Comparison of ENCODE assay signal across 8 cellular contexts in genomic region chr3:16849795-16850194, GRCh38. TPM values are rescaled to one million over a fixed set of nuclear protein-coding genes. Genes with fewer than 3 reads are reported as not detected.
A peak's percentile ranks its signal among the peaks of the same experiment; 100 is the strongest.
DNase-seq lines count a peak whose midpoint lies in the region; ATAC-seq and TF ChIP-seq lines count a peak whose summit lies in the region.

No MANE protein-coding gene starts in this region.

- no peaks in the 10 kb centered on the region for H3K27me3 ChIP-seq in skeletal muscle satellite cell (ENCODE audit: control insufficient read depth, insufficient read depth, low read length)

- H3K9me3 Mint-ChIP-seq in activated CD4-positive, alpha-beta T cell treated with anti-CD3 and anti-CD28 coated beads, Interleukin-2, amount 10 ng/mL, durations not matched to agents 24 days and 14 days = peaks cover 6% of the 10 kb centered on the region

- H3K4me3 Mint-ChIP-seq in activated CD4-positive, alpha-beta T cell treated with anti-CD3 and anti-CD28 coated beads, Interleukin-2, amount 10 ng/mL, durations not matched to agents 24 days and 14 days = peak overlapping the region; percentile 65

- no peaks in the 10 kb centered on the region for H3K36me3 ChIP-seq in skeletal muscle satellite cell (ENCODE audit: insufficient read depth, low read length)

- peaks cover 24% of the 10 kb centered on the region for H3K4me1 Mint-ChIP-seq in activated CD4-positive, alpha-beta T cell treated with anti-CD3 and anti-CD28 coated beads, Interleukin-2, amount 10 ng/mL, durations not matched to agents 24 days and 14 days

- H3K4me1 ChIP-seq in skeletal muscle satellite cell (ENCODE audit: control insufficient read depth, insufficient read depth, low read length) = peaks cover 9% of the 10 kb centered on the region

- intact Hi-C loops in activated CD4-positive, alpha-beta T cell treated with anti-CD3 and anti-CD28 coated beads, Interleukin-2, amount 10 ng/mL, durations not matched to agents 24 days and 14 days (cut with micrococcal nuclease) = loop anchor here (1.0 to 10.0 kb wide), 2 partner anchors 8 to 895 kb away; partner anchors contain the start of gene TBC1D5

- ATAC-seq in SK-N-SH treated with all-trans-retinoic acid at 6 μM for 48 hours = peak; percentile 41; the same call in 1 of the 3 replicates
- no peak for ATAC-seq in omental fat pad (ENCODE audit: low FRiP score)

- no peaks in the 10 kb centered on the region for H3K9me3 ChIP-seq in skeletal muscle satellite cell (replicated peaks; ENCODE audit: low read length)

- peaks cover 2% of the 10 kb centered on the region for H3K27me3 Mint-ChIP-seq in activated CD4-positive, alpha-beta T cell treated with anti-CD3 and anti-CD28 coated beads, Interleukin-2, amount 10 ng/mL, durations not matched to agents 24 days and 14 days

- TF ChIP-seq CTCF in fibroblast of the aortic adventitia (IDR thresholded peaks at IDR 0.05; ENCODE audit: insufficient read depth, low read length) = no peak
- no peak for TF ChIP-seq CTCF in omental fat pad (IDR thresholded peaks at IDR 0.05)

- H3K4me3 ChIP-seq in fibroblast of the aortic adventitia (ENCODE audit: low read depth, low read length) (no peak overlapping the region), skeletal muscle satellite cell (ENCODE audit: low read length) (no peak overlapping the region)

- H3K27ac Mint-ChIP-seq in activated CD4-positive, alpha-beta T cell treated with anti-CD3 and anti-CD28 coated beads, Interleukin-2, amount 10 ng/mL, durations not matched to agents 24 days and 14 days = peak overlapping the region; percentile 53

- peak; percentile 53 for DNase-seq in activated CD4-positive, alpha-beta T cell treated with anti-CD3 and anti-CD28 coated beads, Interleukin-2, amount 10 ng/mL, durations not matched to agents 24 days and 14 days
- no peak for DNase-seq in activated CD4-positive, alpha-beta T cell treated with anti-CD3 and anti-CD28 coated beads for 48 hours
- DNase-seq in fibroblast of the aortic adventitia (ENCODE audit: low read depth) (peak; percentile 78), retina (no peak), omental fat pad (ENCODE audit: low spot score) (no peak)
- DNase-seq in stimulated activated CD4-positive, alpha-beta T cell treated with anti-CD3 and anti-CD28 coated beads, Interleukin-12 subunit alpha, Interleukin-12 subunit beta, amount 100 ng/mL, for 4 hours = no peak

- H3K36me3 Mint-ChIP-seq in activated CD4-positive, alpha-beta T cell treated with anti-CD3 and anti-CD28 coated beads, Interleukin-2, amount 10 ng/mL, durations not matched to agents 24 days and 14 days (ENCODE audit: low read depth) = peaks cover 2% of the 10 kb centered on the region

- no peak overlapping the region for H3K9ac ChIP-seq in skeletal muscle satellite cell (ENCODE audit: low read depth, low read length)

- H3K4me2 ChIP-seq in skeletal muscle satellite cell (ENCODE audit: low read length) = peak overlapping the region; percentile 23

TF ChIP-seq in SK-N-SH treated with all-trans-retinoic acid at 6 μM for 48 hours, 23 proteins besides CTCF, POLR2A, EP300 and RAD21:
- TF ChIP-seq GLIS3 (CRISPR knock-in tag; IDR thresholded peaks at IDR 0.05) = no peak
- TF ChIP-seq POU6F1 (CRISPR knock-in tag; IDR thresholded peaks at IDR 0.05; ENCODE audit: borderline replicate concordance, low read depth) = no peak
- no peak for TF ChIP-seq ZNF565 (CRISPR knock-in tag; conservative IDR thresholded peaks at IDR 0.05; ENCODE audit: low read depth)
- no peak for TF ChIP-seq BACH2 (CRISPR knock-in tag; IDR thresholded peaks at IDR 0.05; ENCODE audit: borderline replicate concordance)
- no peak for TF ChIP-seq ESRRG (CRISPR knock-in tag; IDR thresholded peaks at IDR 0.05)
- TF ChIP-seq ARNTL (CRISPR knock-in tag; IDR thresholded peaks at IDR 0.05; ENCODE audit: borderline replicate concordance, low read depth) = no peak
- no peak for TF ChIP-seq SNAI2 (CRISPR knock-in tag; IDR thresholded peaks at IDR 0.05)
- TF ChIP-seq OSR1 (CRISPR knock-in tag; IDR thresholded peaks at IDR 0.05) = no peak
- TF ChIP-seq TCF4 (CRISPR knock-in tag; IDR thresholded peaks at IDR 0.05; ENCODE audit: borderline replicate concordance) = no peak
- TF ChIP-seq PATZ1 (CRISPR knock-in tag; IDR thresholded peaks at IDR 0.05; ENCODE audit: borderline replicate concordance) = no peak
- no peak for TF ChIP-seq ZNF8 (CRISPR knock-in tag; IDR thresholded peaks at IDR 0.05)
- TF ChIP-seq PPARA (CRISPR knock-in tag; IDR thresholded peaks at IDR 0.05; ENCODE audit: borderline replicate concordance) = no peak
- TF ChIP-seq ISL1 (CRISPR knock-in tag; IDR thresholded peaks at IDR 0.05) = no peak
- TF ChIP-seq TOX (CRISPR knock-in tag; IDR thresholded peaks at IDR 0.05; ENCODE audit: borderline replicate concordance) = no peak
- TF ChIP-seq TSHZ2 (CRISPR knock-in tag; IDR thresholded peaks at IDR 0.05) = no peak
- TF ChIP-seq CSDC2 (CRISPR knock-in tag; IDR thresholded peaks at IDR 0.05) = no peak

RNA-seq across cellular contexts. Expression of gene PLCL2, which starts 35.0 kb away (rescaled TPM):
- 14.8 and 15.2 TPM in 2 replicates for total RNA-seq in activated CD4-positive, alpha-beta T cell treated with anti-CD3 and anti-CD28 coated beads, Interleukin-2, amount 10 ng/mL, durations not matched to agents 24 days and 14 days
- 11.6 and 22.7 TPM in 2 replicates for total RNA-seq in fibroblast of the aortic adventitia (ENCODE audit: low replicate concordance)
- total RNA-seq in skeletal muscle satellite cell (2012; rRNA removed) = 6.8 and 10.0 TPM in 2 replicates
- total RNA-seq in omental fat pad = 10 to 100 TPM; 10.8 to 28.5 (median 16.3) TPM

Comparison
In these comparisons a context has a peak if more than half of its experiments do, and no peak if none do; other contexts are left out.
1. DNase-seq: peak in activated CD4-positive, alpha-beta T cell treated with anti-CD3 and anti-CD28 coated beads, Interleukin-2, amount 10 ng/mL, durations not matched to agents 24 days and 14 days (single experiment) and fibroblast of the aortic adventitia (single experiment); none in activated CD4-positive, alpha-beta T cell treated with anti-CD3 and anti-CD28 coated beads for 48 hours (single experiment), retina (single experiment), omental fat pad (single experiment) and stimulated activated CD4-positive, alpha-beta T cell treated with anti-CD3 and anti-CD28 coated beads, Interleukin-12 subunit alpha, Interleukin-12 subunit beta, amount 100 ng/mL, for 4 hours (single experiment).